15 cellular contexts compared by ENCODE assay signal in the genomic region with DNA sequence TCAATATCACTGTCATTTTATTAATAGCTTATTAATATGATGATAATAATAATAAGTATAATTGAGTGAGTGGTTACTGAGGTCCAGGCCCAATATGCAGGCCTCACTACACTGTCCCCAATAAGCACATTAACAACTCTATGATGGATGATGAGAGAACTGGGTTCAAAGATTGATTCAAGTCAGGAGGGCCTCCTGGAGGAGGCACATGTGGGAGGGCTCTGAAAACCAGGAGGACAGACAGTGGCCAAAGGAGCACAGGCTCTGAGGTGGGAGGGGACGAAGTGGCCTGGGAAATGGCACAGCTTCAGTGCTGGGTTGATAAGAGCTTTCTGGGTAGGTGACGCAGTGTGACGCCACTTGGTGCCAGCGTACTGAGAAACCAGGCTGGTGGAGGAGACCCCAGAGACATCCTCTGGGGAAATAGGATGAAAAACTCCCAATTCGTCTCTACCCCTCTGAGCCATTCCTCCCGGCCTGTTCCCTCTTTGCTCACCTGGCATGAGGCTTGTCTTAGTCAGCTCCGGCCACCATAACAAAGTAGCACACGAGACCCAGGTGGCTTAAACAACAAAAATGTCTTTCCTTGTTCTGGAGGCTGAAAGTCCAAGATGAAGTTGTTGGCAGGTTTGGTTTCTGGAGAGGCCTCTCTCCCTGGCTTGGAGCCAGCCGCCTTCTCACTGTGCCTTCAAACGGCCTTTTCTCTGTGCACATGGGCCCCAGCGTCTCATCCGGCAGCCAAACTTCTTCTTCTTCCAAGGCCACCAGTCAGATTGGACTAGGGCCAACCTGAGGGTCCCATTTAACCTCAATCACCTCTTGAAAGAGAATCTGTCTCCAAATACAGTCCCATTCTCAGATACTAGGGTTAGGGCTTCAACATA.
"Had no signal": no experiment of that assay in that cellular context is flagged by ENCODE, and none has a peak within 500 bp of the region (broad histone marks: within the 10 kb centered on the region; RNA-seq: fewer than 3 reads in every experiment).

No MANE protein-coding gene starts in this region.

- H3K9me3 ChIP-seq: breast epithelium, heart left ventricle, transverse colon had no signal

- H3K27ac ChIP-seq: breast epithelium, foreskin keratinocyte, heart left ventricle, transverse colon had no signal

- H3K36me3 ChIP-seq: breast epithelium, heart left ventricle, transverse colon had no signal

- FAIRE-seq: colon had no signal

- DNase-seq: activated CD4-positive, alpha-beta T cell treated with anti-CD3 and anti-CD28 coated beads, Interleukin-2, amount 50 U/mL, for 4 hours; activated CD4-positive, CD25-positive, alpha-beta regulatory T cell treated with anti-CD3 and anti-CD28 coated beads, Interleukin-2, amount 50 U/mL, for 72 hours; activated effector memory CD4-positive, alpha-beta T cell treated with anti-CD3 and anti-CD28 coated beads, Interleukin-2, amount 50 U/mL, for 16 hours; activated T-cell treated with anti-CD3 and anti-CD28 coated beads, Interleukin-2, amount 50 U/mL, for 1 hour; foreskin keratinocyte; heart left ventricle; islet precursor cell; left ventricle myocardium superior; mesendoderm; stimulated activated CD4-positive, alpha-beta T cell treated with anti-CD3 and anti-CD28 coated beads, Interleukin-4, amount 100 ng/mL, for 1 hour; stimulated activated naive CD8-positive, alpha-beta T cell treated with anti-CD3 and anti-CD28 coated beads, Interleukin-15, amount 100 ng/mL, for 72 hours; T-helper 2 cell; transverse colon had no signal

- H3K4me3 ChIP-seq: breast epithelium, heart left ventricle, transverse colon had no signal

- H3K4me1 ChIP-seq: breast epithelium, foreskin keratinocyte, heart left ventricle, transverse colon had no signal
